Comparison of ENCODE assay signal across 25 cellular contexts in the genomic region with DNA sequence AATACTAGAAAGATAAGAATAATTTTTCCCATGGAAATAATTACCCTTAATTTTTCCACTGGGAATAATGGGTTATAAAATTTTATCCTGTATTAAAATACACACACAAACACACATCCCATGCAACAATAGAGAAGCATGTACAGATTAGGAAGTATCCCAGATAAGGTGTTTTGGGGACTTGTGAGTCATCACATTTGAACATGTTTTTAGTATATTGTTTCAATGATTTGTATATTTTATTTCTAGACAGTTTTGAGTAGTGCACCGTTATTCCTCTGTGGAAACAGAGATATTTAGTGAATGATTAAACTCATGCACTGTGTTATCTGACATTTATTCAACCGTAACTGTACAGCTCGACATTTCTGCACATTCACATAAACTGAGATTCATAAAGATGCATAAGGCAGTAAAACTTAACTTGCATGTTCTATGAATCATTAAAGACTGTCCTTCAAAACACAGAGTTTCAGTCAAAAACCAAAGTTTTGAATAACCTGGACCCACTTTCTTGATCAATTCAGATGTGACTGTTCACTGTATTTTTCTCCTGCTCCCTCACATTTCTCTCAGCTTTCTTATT. TPM values are rescaled to one million over a fixed set of nuclear protein-coding genes. Genes with fewer than 3 reads are reported as not detected.
DNase-seq lines count a peak whose midpoint lies in the region; ATAC-seq lines count a peak whose summit lies in the region.
"Had no signal": no experiment of that assay in that cellular context is flagged by ENCODE, and none has a peak within 500 bp of the region (broad histone marks: within the 10 kb centered on the region; RNA-seq: fewer than 3 reads in every experiment).

No MANE protein-coding gene starts in this region.

- H3K4me3 Mint-ChIP-seq in activated T-cell treated with anti-CD3 and anti-CD28 coated beads, Interleukin-2, amount 50 U/mL, for 72 hours = peak overlapping the region in 1 of 2 donors; percentile 29
- no peak overlapping the region for H3K4me3 Mint-ChIP-seq in activated naive CD8-positive, alpha-beta T cell treated with anti-CD3 and anti-CD28 coated beads, Interleukin-2, amount 50 U/mL, for 24 hours
- H3K4me3 Mint-ChIP-seq: B cell; dendritic cell treated with granulocyte-macrophage colony-stimulating factor and Interleukin-4, amounts not matched to agents 40 ng/mL and 50 ng/mL, for 4 days; neural progenitor cell; T-helper 1 cell treated with Interleukin-12 subunit alpha and Interleukin-12 subunit beta and Interleukin-4 antibody, amounts not matched to agents 30 μg/mL and 1 μg/mL, for 36 hours; type B pancreatic cell had no signal

- ATAC-seq in activated T-cell treated with anti-CD3 and anti-CD28 coated beads, Interleukin-2, amount 50 U/mL, for 72 hours (replicated peaks in 1 of 2) = no peak
- ATAC-seq in GM19043 (IDR thresholded peaks at IDR 0.05; ENCODE audit: low read depth, unreplicated experiment) = peak; percentile 40
- peak; percentile 33 for ATAC-seq in activated naive CD8-positive, alpha-beta T cell treated with anti-CD3 and anti-CD28 coated beads, Interleukin-2, amount 50 U/mL, for 24 hours
- ATAC-seq: sciatic nerve had no signal

- peaks cover 54% of the 10 kb centered on the region for H3K4me1 Mint-ChIP-seq in activated T-cell treated with anti-CD3 and anti-CD28 coated beads, Interleukin-2, amount 50 U/mL, for 72 hours (ENCODE audit: low read depth)
- peaks cover 72% of the 10 kb centered on the region for H3K4me1 Mint-ChIP-seq in activated naive CD8-positive, alpha-beta T cell treated with anti-CD3 and anti-CD28 coated beads, Interleukin-2, amount 50 U/mL, for 24 hours
- H3K4me1 Mint-ChIP-seq: neural progenitor cell had no signal

- no peaks in the 10 kb centered on the region for H3K27me3 Mint-ChIP-seq in activated T-cell treated with anti-CD3 and anti-CD28 coated beads, Interleukin-2, amount 50 U/mL, for 72 hours (ENCODE audit: low read depth)
- H3K27me3 Mint-ChIP-seq in activated naive CD8-positive, alpha-beta T cell treated with anti-CD3 and anti-CD28 coated beads, Interleukin-2, amount 50 U/mL, for 24 hours = no peaks in the 10 kb centered on the region
- H3K27me3 Mint-ChIP-seq: B cell; dendritic cell treated with granulocyte-macrophage colony-stimulating factor and Interleukin-4, amounts not matched to agents 40 ng/mL and 50 ng/mL, for 4 days; type B pancreatic cell had no signal

- intact Hi-C loops in cardiac septum (cut with DNase I) = no loop called here

- H3K9me3 Mint-ChIP-seq in activated T-cell treated with anti-CD3 and anti-CD28 coated beads, Interleukin-2, amount 50 U/mL, for 72 hours = peaks cover 1 to 2% of the 10 kb centered on the region in 2 donors
- peaks cover 15% of the 10 kb centered on the region for H3K9me3 Mint-ChIP-seq in activated naive CD8-positive, alpha-beta T cell treated with anti-CD3 and anti-CD28 coated beads, Interleukin-2, amount 50 U/mL, for 24 hours
- H3K9me3 Mint-ChIP-seq: dendritic cell treated with granulocyte-macrophage colony-stimulating factor and Interleukin-4, amounts not matched to agents 40 ng/mL and 50 ng/mL, for 4 days had no signal

- DNase-seq in activated T-cell treated with anti-CD3 and anti-CD28 coated beads, Interleukin-2, amount 50 U/mL, for 72 hours = no peak
- no peak for DNase-seq in activated T-cell treated with anti-CD3 and anti-CD28 coated beads, Interleukin-2, amount 50 U/mL, for 1 hour
- no peak for DNase-seq in activated naive CD8-positive, alpha-beta T cell treated with anti-CD3 and anti-CD28 coated beads, Interleukin-2, amount 50 U/mL, for 24 hours
- DNase-seq in kidney glomerular epithelial cell (lab: John Stamatoyannopoulos, UW) = peak; percentile 44
- no peak for DNase-seq in cardiac septum (ENCODE audit: low spot score)
- no peak for DNase-seq in NCI-H524 (lab: John Stamatoyannopoulos, UW)
- no peak for DNase-seq in mesenteric fat pad (ENCODE audit: low spot score)
- DNase-seq: activated naive CD4-positive, alpha-beta T cell; amygdala; DMS53; glutamatergic neuron; NCI-H1436 treated with DMSO at 0.1 percent for 48 hours; NCI-H446; posterior cingulate gyrus; stimulated activated CD4-positive, alpha-beta T cell treated with anti-CD3 and anti-CD28 coated beads, Interleukin-12 subunit alpha, Interleukin-12 subunit beta, amount 100 ng/mL, for 4 hours; stimulated activated CD4-positive, alpha-beta T cell treated with anti-CD3 and anti-CD28 coated beads, Interleukin-4, amount 100 ng/mL, for 1 hour; substantia nigra had no signal

- H3K36me3 Mint-ChIP-seq in activated T-cell treated with anti-CD3 and anti-CD28 coated beads, Interleukin-2, amount 50 U/mL, for 72 hours (ENCODE audit: insufficient read depth in 2 of 2) = peaks cover 4 to 11% of the 10 kb centered on the region in 2 donors
- H3K36me3 Mint-ChIP-seq in activated naive CD8-positive, alpha-beta T cell treated with anti-CD3 and anti-CD28 coated beads, Interleukin-2, amount 50 U/mL, for 24 hours (ENCODE audit: low read depth) = peaks cover 20% of the 10 kb centered on the region

- peak overlapping the region; percentile 90 for H3K27ac Mint-ChIP-seq in activated T-cell treated with anti-CD3 and anti-CD28 coated beads, Interleukin-2, amount 50 U/mL, for 72 hours
- H3K27ac Mint-ChIP-seq in activated naive CD8-positive, alpha-beta T cell treated with anti-CD3 and anti-CD28 coated beads, Interleukin-2, amount 50 U/mL, for 24 hours = peak overlapping the region; percentile 43
- H3K27ac Mint-ChIP-seq: B cell; dendritic cell treated with granulocyte-macrophage colony-stimulating factor and Interleukin-4, amounts not matched to agents 40 ng/mL and 50 ng/mL, for 4 days; neural progenitor cell; T-helper 1 cell treated with Interleukin-12 subunit alpha and Interleukin-12 subunit beta and Interleukin-4 antibody, amounts not matched to agents 30 μg/mL and 1 μg/mL, for 36 hours; type B pancreatic cell had no signal

RNA-seq across cellular contexts. Expression of a gene that starts 30.1 kb away (rescaled TPM):
- 10 to 100 TPM; 32.0 to 42.1 TPM for total RNA-seq in activated T-cell treated with anti-CD3 and anti-CD28 coated beads, Interleukin-2, amount 50 U/mL, for 72 hours
- total RNA-seq in cardiac septum (17.1 TPM), mesenteric fat pad (4.8 TPM)
- total RNA-seq: G401 had no signal

Comparison
In these comparisons a context has a peak if more than half of its experiments do, and no peak if none do; other contexts are left out.
1. ATAC-seq: peak in GM19043 (single experiment) and activated naive CD8-positive, alpha-beta T cell treated with anti-CD3 and anti-CD28 coated beads, Interleukin-2, amount 50 U/mL, for 24 hours (single experiment); none in activated T-cell treated with anti-CD3 and anti-CD28 coated beads, Interleukin-2, amount 50 U/mL, for 72 hours (0 of 2).